14 cellular contexts compared by ENCODE assay signal in the genomic region with DNA sequence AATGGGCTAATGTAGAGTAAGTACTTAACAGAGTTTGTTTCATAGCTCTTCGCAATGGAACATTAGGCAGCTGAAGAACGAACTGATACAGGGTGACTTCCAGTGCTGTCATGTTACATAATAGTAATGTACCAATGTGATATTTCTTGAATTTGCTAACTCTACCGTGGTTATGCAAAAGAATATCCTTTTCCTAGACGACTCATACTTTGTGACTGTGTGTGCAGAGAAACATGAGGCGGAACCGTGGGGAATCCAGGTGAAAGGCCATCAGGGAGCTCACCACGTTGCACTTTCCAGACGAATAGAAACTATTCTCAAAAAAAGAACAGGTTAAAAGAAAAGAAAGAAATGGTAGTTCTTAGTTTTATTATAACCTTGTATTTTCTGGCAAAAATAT. TPM values are rescaled to one million over a fixed set of nuclear protein-coding genes. Genes with fewer than 3 reads are reported as not detected.
DNase-seq lines count a peak whose midpoint lies in the region; ATAC-seq and TF ChIP-seq lines count a peak whose summit lies in the region.
"Had no signal": no experiment of that assay in that cellular context is flagged by ENCODE, and none has a peak within 500 bp of the region (broad histone marks: within the 10 kb centered on the region; RNA-seq: fewer than 3 reads in every experiment).

No MANE protein-coding gene starts in this region.

- no peak for TF ChIP-seq POLR2A in stomach (IDR thresholded peaks at IDR 0.05)

- no peak overlapping the region; the same call in 1 of the 2 replicates for H3K4me3 Mint-ChIP-seq in HFFc6
- H3K4me3 Mint-ChIP-seq: CD4-positive, alpha-beta T cell; central memory CD8-positive, alpha-beta T cell had no signal

- peaks cover 18% of the 10 kb centered on the region for H3K4me1 Mint-ChIP-seq in HFFc6 (ENCODE audit: low read depth)

- H3K4me1 ChIP-seq in stomach = peaks cover 9 to 33% (median 19%) of the 10 kb centered on the region in 4 donors

- H3K27ac Mint-ChIP-seq in HFFc6 = peak overlapping the region; percentile 43; the same call in 1 of the 2 replicates
- H3K27ac Mint-ChIP-seq: activated T-helper 2 cell treated with anti-CD3 and anti-CD28 coated beads, Interferon-gamma antibody, Interleukin-2, Interleukin-4, amounts not matched to agents 10 μg/mL and 5 μg/mL and 100 μg/mL, durations not matched to agents 14 hours and 24 hours and 36 hours; CD4-positive, alpha-beta T cell had no signal

- DNase-seq in HFFc6 = peak; percentile 39
- peak; percentile 35 for DNase-seq in fibroblast of pulmonary artery (ENCODE audit: low read depth)
- DNase-seq in stomach = no peak
- DNase-seq in anterior cingulate cortex (lab: John Stamatoyannopoulos, UW) = no peak
- DNase-seq in NCI-H526 treated with DMSO at 0.1 percent for 48 hours (lab: John Stamatoyannopoulos, UW) = no peak
- DNase-seq: activated CD4-positive, alpha-beta T cell treated with anti-CD3 and anti-CD28 coated beads, Interleukin-2, amount 50 U/mL, for 4 hours; CD4-positive, alpha-beta T cell; NCI-H1417; NCI-H510A treated with DMSO at 0.1 percent for 48 hours; T1000 had no signal

- no peaks in the 10 kb centered on the region for H3K9me3 Mint-ChIP-seq in HFFc6
- H3K9me3 Mint-ChIP-seq: activated T-helper 2 cell treated with anti-CD3 and anti-CD28 coated beads, Interferon-gamma antibody, Interleukin-2, Interleukin-4, amounts not matched to agents 10 μg/mL and 5 μg/mL and 100 μg/mL, durations not matched to agents 14 hours and 24 hours and 36 hours; CD4-positive, alpha-beta T cell; central memory CD8-positive, alpha-beta T cell had no signal

- no peak for TF ChIP-seq CTCF in HFFc6 (IDR thresholded peaks at IDR 0.05)
- TF ChIP-seq CTCF in fibroblast of pulmonary artery (IDR thresholded peaks at IDR 0.05; ENCODE audit: low read length, missing control alignments) = no peak
- TF ChIP-seq CTCF in stomach (IDR thresholded peaks at IDR 0.05) = no peak

- peaks cover 38 to 77% (median 69%) of the 10 kb centered on the region in 4 donors for H3K36me3 ChIP-seq in stomach

- peaks cover 10% of the 10 kb centered on the region for H3K27me3 Mint-ChIP-seq in HFFc6 (ENCODE audit: insufficient read depth)
- H3K27me3 Mint-ChIP-seq: CD4-positive, alpha-beta T cell; central memory CD8-positive, alpha-beta T cell had no signal

- peak overlapping the region; percentile 58 for H3K27ac ChIP-seq in angular gyrus (ENCODE audit: low read depth, low read length)
- peak overlapping the region in 3 of 5 donors; percentile 5 to 13 (median 7) for H3K27ac ChIP-seq in stomach

- H3K36me3 Mint-ChIP-seq in HFFc6 (ENCODE audit: low read depth) = peaks cover 40% of the 10 kb centered on the region

- ATAC-seq in GM18520 (IDR thresholded peaks at IDR 0.05; ENCODE audit: unreplicated experiment) = no peak

- no peak for TF ChIP-seq EP300 in stomach (IDR thresholded peaks at IDR 0.05)

- no peak overlapping the region for H3K4me3 ChIP-seq in fibroblast of pulmonary artery (replicated peaks; ENCODE audit: low read depth, low read length)
- H3K4me3 ChIP-seq in stomach = no peak overlapping the region

- WGBS in stomach, 5 donors = 55 to 77% (median 61%) methylated on average over 8 of the region's 8 CpGs

- H3K9me3 ChIP-seq in stomach = no peaks in the 10 kb centered on the region

- intact Hi-C loops in stomach (cut with DNase I; ENCODE audit: low total_unique reads) = no loop called here

- no peaks in the 10 kb centered on the region for H3K27me3 ChIP-seq in stomach

RNA-seq across cellular contexts. Expression of gene NOB1, which starts 13.2 kb away (rescaled TPM):
- 10 to 100 TPM; 52.3 to 59.3 (median 55.2) TPM for total RNA-seq in HFFc6 (2021; fragmentation: NEBNext Ultra II Directional; extraction: Animal tissue kit (Norgen Biotek cat#: 25700))
- total RNA-seq in stomach = 10 to 100 TPM in 4 of 5 donors, 1 to 10 TPM in 1; 4.9 to 76.4 (median 52.5) TPM
- polyA plus RNA-seq in stomach = 10 to 100 TPM; 36.3 to 63.1 (median 52.9) TPM

RNA-seq across cellular contexts. Expression of gene NQO1, which starts 15.2 kb away (rescaled TPM):
- total RNA-seq in HFFc6 (2021; fragmentation: NEBNext Ultra II Directional; extraction: Animal tissue kit (Norgen Biotek cat#: 25700)) = 100 to 1,000 TPM; 248 to 801 (median 737) TPM
- total RNA-seq in stomach = 100 to 1,000 TPM in 3 of 5 donors, 10 to 100 TPM in 2; 58.8 to 460 (median 137) TPM
- 1,000 to 10,000 TPM in 1 of 3 donors, 100 to 1,000 TPM in 1, 10 to 100 TPM in 1; 97.8 to 1,232 (median 310) TPM for polyA plus RNA-seq in stomach

RNA-seq across cellular contexts. Expression of gene WWP2, which starts 20.6 kb away (rescaled TPM):
- total RNA-seq in HFFc6 (2021; fragmentation: NEBNext Ultra II Directional; extraction: Animal tissue kit (Norgen Biotek cat#: 25700)) = 10 to 100 TPM; 24.6 to 33.9 (median 30.5) TPM
- 100 to 1,000 TPM in 1 of 5 donors, 10 to 100 TPM in 4; 34.4 to 442 (median 62.5) TPM for total RNA-seq in stomach
- 10 to 100 TPM; 16.0 to 28.9 (median 20.5) TPM for polyA plus RNA-seq in stomach

Comparison
In these comparisons a context has a peak if more than half of its experiments do, and no peak if none do; other contexts are left out.
1. DNase-seq: peak in HFFc6 (single experiment) and fibroblast of pulmonary artery (single experiment); none in stomach (single experiment), anterior cingulate cortex (0 of 58) and NCI-H526 treated with DMSO at 0.1 percent for 48 hours (single experiment).